ENCODE assay signal across 17 cellular contexts in genomic region chr1:110927484-110928075, GRCh38. TPM values are rescaled to one million over a fixed set of nuclear protein-coding genes. Genes with fewer than 3 reads are reported as not detected.
DNase-seq lines count a peak whose midpoint lies in the region; ATAC-seq and TF ChIP-seq lines count a peak whose summit lies in the region.
"Had no signal": no experiment of that assay in that cellular context is flagged by ENCODE, and none has a peak within 500 bp of the region (broad histone marks: within the 10 kb centered on the region; RNA-seq: fewer than 3 reads in every experiment).

No MANE protein-coding gene starts in this region.

- H3K79me1 ChIP-seq in mesendoderm (ENCODE audit: low read length): no peaks in the 10 kb centered on the region

- ATAC-seq in GM23338: peak; percentile 74
- no peak for ATAC-seq in left ventricle myocardium superior

- H3K9me3 ChIP-seq in mammary epithelial cell (replicated peaks; ENCODE audit: insufficient read depth, low read length): no peaks in the 10 kb centered on the region

- H2BK15ac ChIP-seq in mesendoderm (replicated peaks; ENCODE audit: low read depth): no peak overlapping the region

- H4K5ac ChIP-seq in mesendoderm (ENCODE audit: low read length): no peak overlapping the region

- no peak overlapping the region for H3K9ac ChIP-seq in mammary epithelial cell (ENCODE audit: insufficient read depth, low read length)
- H3K9ac ChIP-seq in mesendoderm (ENCODE audit: low read length): no peak overlapping the region
- H3K9ac ChIP-seq: KMS-11 had no signal

- H3K9me2 ChIP-seq in GM23338 (ENCODE audit: insufficient read depth): peaks cover 8% of the 10 kb centered on the region; the same call in 1 of the 2 replicates

- no peaks in the 10 kb centered on the region for H3K4me1 ChIP-seq in GM23338 (ENCODE audit: insufficient read depth)
- peaks cover 5% of the 10 kb centered on the region for H3K4me1 ChIP-seq in mammary epithelial cell (ENCODE audit: insufficient read depth, low read length)
- H3K4me1 ChIP-seq in mesendoderm (ENCODE audit: control insufficient read depth, low read depth, low read length): no peaks in the 10 kb centered on the region

- TF ChIP-seq CTCF in GM23338 (conservative IDR thresholded peaks at IDR 0.05; ENCODE audit: low read depth in 2 of 2): no peak
- TF ChIP-seq CTCF in mammary epithelial cell (conservative IDR thresholded peaks at IDR 0.05 in 1 of 2, IDR thresholded peaks at IDR 0.05 in 1 of 2; ENCODE audit: extremely low read depth in 1 of 2, insufficient read depth in 1 of 2, low read depth in 1 of 2, low read length in 2 of 2): no peak

- WGBS in mammary epithelial cell (ENCODE audit: low coverage, missing lambda C conversion rate): 53% methylated on average over 2 of the region's 2 CpGs
- no CpG with 5 or more reads among the region's 2 CpGs for WGBS in mesendoderm (ENCODE audit: extremely low coverage, insufficient coverage, low lambda C conversion rate)

- intact Hi-C loops in mammary epithelial cell (cut with micrococcal nuclease) (no loop called here), left ventricle myocardium superior (cut with micrococcal nuclease) (no loop called here)

- H3K56ac ChIP-seq in mesendoderm (ENCODE audit: low read length): no peak overlapping the region

- H4K20me1 ChIP-seq in GM23338 (replicated peaks; ENCODE audit: insufficient read depth) (no peaks in the 10 kb centered on the region), mammary epithelial cell (ENCODE audit: insufficient read depth, low read length) (no peaks in the 10 kb centered on the region)

- in situ Hi-C loops in mammary epithelial cell (cut with MboI; ENCODE audit: low sequenced_read_pairs in 2 of 2): no loop called here

- CTCF ChIA-PET in mammary epithelial cell (lab: Charles Lee; ENCODE audit: low non-redundant PET): no interaction called here

- H3K27me3 ChIP-seq in GM23338 (ENCODE audit: insufficient read depth) (no peaks in the 10 kb centered on the region), mammary epithelial cell (ENCODE audit: insufficient read depth, low read length) (no peaks in the 10 kb centered on the region), mesendoderm (ENCODE audit: insufficient read depth, low read length, poor library complexity) (no peaks in the 10 kb centered on the region)

- BruUV-seq in mammary epithelial cell (replicated peaks; lab: Mats Ljungman, UMichigan): no TSS peak

- DNase-seq in GM23338 (ENCODE audit: low spot score) (peak; percentile 72), LoVo (ENCODE audit: low spot score) (peak; percentile 51), mammary epithelial cell (peak; percentile 59), mesendoderm (peak; percentile 88), DMS79 treated with DMSO at 0.1 percent for 48 hours (lab: John Stamatoyannopoulos, UW) (no peak), midbrain (lab: John Stamatoyannopoulos, UW) (no peak), left ventricle myocardium superior (no peak)
- DNase-seq: amniotic stem cell, DMS 273 treated with DMSO at 0.1 percent for 48 hours, foreskin fibroblast, NCI-H146, NCI-H510A, OCI-M1 had no signal

- H3K4me3 ChIP-seq in GM23338 (0 out of 2 replicates have a peak overlapping the region, but pooled peaks have one; percentile 6), mammary epithelial cell (replicated peaks in 1 of 3; ENCODE audit: insufficient read depth in 1 of 3, low read depth in 2 of 3, low read length in 3 of 3) (no peak overlapping the region), mesendoderm (ENCODE audit: low read length) (no peak overlapping the region)

- H3K79me2 ChIP-seq in GM23338 (replicated peaks; ENCODE audit: insufficient read depth): no peaks in the 10 kb centered on the region
- H3K79me2 ChIP-seq in mammary epithelial cell (ENCODE audit: insufficient read depth, low read length): no peaks in the 10 kb centered on the region
- no peaks in the 10 kb centered on the region for H3K79me2 ChIP-seq in mesendoderm (ENCODE audit: control insufficient read depth, insufficient read depth, low read length)

- H3K4me3 Mint-ChIP-seq in GM23338: peak overlapping the region; percentile 57
- H3K4me3 Mint-ChIP-seq: B cell, memory B cell had no signal

- H3K4ac ChIP-seq in mesendoderm (ENCODE audit: low read depth, low read length): no peak overlapping the region

- H3K27me3 Mint-ChIP-seq in GM23338 (ENCODE audit: insufficient read depth, low read depth, poor library complexity): peaks cover 3% of the 10 kb centered on the region
- H3K27me3 Mint-ChIP-seq: B cell, memory B cell had no signal

- H3K36me3 Mint-ChIP-seq in GM23338 (ENCODE audit: low read depth): peaks cover 12% of the 10 kb centered on the region; the same call in 2 of the 3 replicates

- no peaks in the 10 kb centered on the region for H3F3A ChIP-seq in GM23338 (replicated peaks; ENCODE audit: low read depth)

- no peak overlapping the region for H2BK120ac ChIP-seq in mesendoderm (ENCODE audit: low read depth, low read length)

- H3K4me2 ChIP-seq in GM23338 (peak overlapping the region; percentile 33), mammary epithelial cell (ENCODE audit: insufficient read depth, low read depth, low read length) (no peak overlapping the region), mesendoderm (ENCODE audit: low read length) (no peak overlapping the region)
- H3K4me2 ChIP-seq: KMS-11 had no signal

- H3K27ac ChIP-seq in GM23338 (ENCODE audit: low read depth): no peak overlapping the region
- H3K27ac ChIP-seq in mammary epithelial cell (ENCODE audit: insufficient read depth, low read depth, low read length): no peak overlapping the region
- no peak overlapping the region for H3K27ac ChIP-seq in mesendoderm (ENCODE audit: low read depth, low read length)
- H3K27ac ChIP-seq: KMS-11 had no signal

- H3K4me1 Mint-ChIP-seq in GM23338: peaks cover 6% of the 10 kb centered on the region; the same call in 2 of the 3 replicates

- H2AK5ac ChIP-seq in mesendoderm (ENCODE audit: low read length): no peak overlapping the region

- H3K36me3 ChIP-seq in GM23338 (ENCODE audit: insufficient read depth) (no peaks in the 10 kb centered on the region), mammary epithelial cell (ENCODE audit: insufficient read depth, low read length) (no peaks in the 10 kb centered on the region), mesendoderm (ENCODE audit: control insufficient read depth, insufficient read depth, low read length) (no peaks in the 10 kb centered on the region)

- H4K8ac ChIP-seq in mesendoderm (ENCODE audit: low read depth, low read length): no peak overlapping the region

- dilution Hi-C loops in mammary epithelial cell (cut with HindIII; ENCODE audit: low sequenced_read_pairs): no loop called here

- H3K18ac ChIP-seq in mesendoderm (ENCODE audit: low read length): no peak overlapping the region

- H3K23ac ChIP-seq in mesendoderm (ENCODE audit: low read length): no peak overlapping the region

- peak overlapping the region; percentile 74; the same call in 1 of the 2 replicates for H2AFZ ChIP-seq in GM23338
- peak overlapping the region; percentile 17 for H2AFZ ChIP-seq in mammary epithelial cell (ENCODE audit: low read depth, low read length)

- peak overlapping the region; percentile 86 for H3K27ac Mint-ChIP-seq in GM23338
- H3K27ac Mint-ChIP-seq: B cell had no signal

- H3K9me3 Mint-ChIP-seq in GM23338: peaks cover 11% of the 10 kb centered on the region; the same call in 2 of the 3 replicates

- H2BK5ac ChIP-seq in mesendoderm (ENCODE audit: low read length): no peak overlapping the region

RNA-seq across cellular contexts. Expression of gene LRIF1, which starts 36.1 kb away (rescaled TPM):
- 31.5 and 32.6 TPM in 2 replicates for total RNA-seq in GM23338 (2014; rRNA removed; shearing (Covaris generic))
- polyA plus RNA-seq in GM23338 (2016; fragmentation: Nextera tagmentation; extraction: Ambion mirVana) (36.2 and 37.9 TPM in 2 replicates), mammary epithelial cell (9.8 TPM)
- total RNA-seq in mammary epithelial cell (10 to 100 TPM; 17.5 to 20.1 TPM), left ventricle myocardium superior (18.0 TPM)
- 9.0 TPM for polyA minus RNA-seq in mammary epithelial cell
- polyA plus RNA-seq in mesendoderm (2013, experiment 1 of 2): 11.7 TPM
- polyA plus RNA-seq in mesendoderm (2013, experiment 2 of 2): 11.6 TPM

RNA-seq across cellular contexts. Expression of gene CD53, which starts 54.6 kb away (rescaled TPM):
- 0.28 and 0.93 TPM in 2 replicates for total RNA-seq in GM23338 (2014; rRNA removed; shearing (Covaris generic))
- polyA plus RNA-seq in GM23338 (2016; fragmentation: Nextera tagmentation; extraction: Ambion mirVana) (0.70 and 0.89 TPM in 2 replicates), mammary epithelial cell (0.24 TPM)
- total RNA-seq in mammary epithelial cell (not detected), left ventricle myocardium superior (13.2 TPM)
- not detected for polyA minus RNA-seq in mammary epithelial cell
- 0.32 TPM for polyA plus RNA-seq in mesendoderm (2013, experiment 1 of 2)
- 0.31 TPM for polyA plus RNA-seq in mesendoderm (2013, experiment 2 of 2)
- polyA plus RNA-seq: neural cell had no signal

Comparison
In these comparisons a context has a peak if more than half of its experiments do, and no peak if none do; other contexts are left out.
1. DNase-seq: peak in GM23338 (single experiment), LoVo (single experiment), mammary epithelial cell (single experiment) and mesendoderm (single experiment); none in DMS79 treated with DMSO at 0.1 percent for 48 hours (single experiment), midbrain (single experiment) and left ventricle myocardium superior (single experiment).